8 cellular contexts compared by ENCODE assay signal in genomic region chr14:106586098-106586704, GRCh38.
DNase-seq lines count a peak whose midpoint lies in the region; ATAC-seq and TF ChIP-seq lines count a peak whose summit lies in the region.

No MANE protein-coding gene starts in this region.

- no peaks in the 10 kb centered on the region for H3K36me3 ChIP-seq in HEK293 (ENCODE audit: control insufficient read depth in 2 of 2, insufficient read depth in 1 of 2, low read length in 2 of 2)

- POLR2A ChIA-PET in HEK293 (lab: Yijun Ruan, JAX), result no interaction called here

- peak; percentile 71 for TF ChIP-seq CTCF in CD14-positive monocyte (IDR thresholded peaks at IDR 0.05)
- TF ChIP-seq CTCF in HEK293 (tag by site-specific recombination; IDR thresholded peaks at IDR 0.05), result peak; percentile 30; the same call in 1 of the 2 replicates

- no peak overlapping the region for H3K27ac ChIP-seq in HEK293 (ENCODE audit: extremely low read depth, low read depth, low read length)

- no peaks in the 10 kb centered on the region; the same call in 1 of the 2 replicates for H3K9me3 ChIP-seq in HEK293 (ENCODE audit: control insufficient read depth, insufficient read depth, low read depth, low read length)

- ATAC-seq in HG03025 (IDR thresholded peaks at IDR 0.05; ENCODE audit: low FRiP score, unreplicated experiment) (no peak), HG02610 (IDR thresholded peaks at IDR 0.05; ENCODE audit: unreplicated experiment) (no peak)

- no peaks in the 10 kb centered on the region for H3K4me1 ChIP-seq in HEK293 (ENCODE audit: control insufficient read depth, insufficient read depth, low read length)

- H3K27ac Mint-ChIP-seq in CD14-positive monocyte, result no peak overlapping the region

- H3K4me3 Mint-ChIP-seq in CD14-positive monocyte, result no peak overlapping the region

- DNase-seq in CD14-positive monocyte (ENCODE audit: low spot score), result no peak
- DNase-seq in RKO (ENCODE audit: low spot score), result peak; percentile 19
- DNase-seq in activated gamma-delta T cell treated with anti-CD3 and anti-CD28 coated beads, Interleukin-2, amount 50 U/mL, for 16 hours (ENCODE audit: low read depth), result peak; percentile 55
- DNase-seq in stimulated activated CD4-positive, alpha-beta T cell treated with anti-CD3 and anti-CD28 coated beads, Interleukin-15, amount 100 ng/mL, for 48 hours (ENCODE audit: low read depth in 2 of 2), result peak; percentile 40 to 59
- DNase-seq in C1 segment of cervical spinal cord (lab: John Stamatoyannopoulos, UW), result no peak

- no peaks in the 10 kb centered on the region for H3K4me1 Mint-ChIP-seq in CD14-positive monocyte

- H3K36me3 Mint-ChIP-seq in CD14-positive monocyte, result no peaks in the 10 kb centered on the region

- H3K27me3 Mint-ChIP-seq in CD14-positive monocyte (ENCODE audit: low read depth in 3 of 3), result peaks cover 0 to 4% (median 0%) of the 10 kb centered on the region in 3 donors

- intact Hi-C loops in CD14-positive monocyte (cut with micrococcal nuclease), result no loop called here

- CTCF ChIA-PET in HEK293 (lab: Yijun Ruan, JAX), result interaction anchor here (0.6 to 2.4 kb wide), 20 partner anchors 11 to 164 kb away, joined by 3 to 9 read pairs (median 4); no protein-coding TSS in a partner anchor

- no peak overlapping the region for H3K4me3 ChIP-seq in HEK293 (ENCODE audit: low read depth, low read length)

- H3K9me3 Mint-ChIP-seq in CD14-positive monocyte, result no peaks in the 10 kb centered on the region

TF ChIP-seq in HEK293, 187 proteins besides CTCF, POLR2A, EP300 and RAD21:
- TF ChIP-seq ZNF654 (tag by site-specific recombination; IDR thresholded peaks at IDR 0.05; ENCODE audit: low read depth), result peak; percentile 40; the same call in 1 of the 2 replicates
- no peak for TF ChIP-seq ZNF18 (tag by site-specific recombination; IDR thresholded peaks at IDR 0.05)

Comparison
In these comparisons a context has a peak if more than half of its experiments do, and no peak if none do; other contexts are left out.
1. DNase-seq: peak in RKO (single experiment), activated gamma-delta T cell treated with anti-CD3 and anti-CD28 coated beads, Interleukin-2, amount 50 U/mL, for 16 hours (single experiment) and stimulated activated CD4-positive, alpha-beta T cell treated with anti-CD3 and anti-CD28 coated beads, Interleukin-15, amount 100 ng/mL, for 48 hours (2 of 2); none in CD14-positive monocyte (single experiment) and C1 segment of cervical spinal cord (0 of 14).